In the genomic region with DNA sequence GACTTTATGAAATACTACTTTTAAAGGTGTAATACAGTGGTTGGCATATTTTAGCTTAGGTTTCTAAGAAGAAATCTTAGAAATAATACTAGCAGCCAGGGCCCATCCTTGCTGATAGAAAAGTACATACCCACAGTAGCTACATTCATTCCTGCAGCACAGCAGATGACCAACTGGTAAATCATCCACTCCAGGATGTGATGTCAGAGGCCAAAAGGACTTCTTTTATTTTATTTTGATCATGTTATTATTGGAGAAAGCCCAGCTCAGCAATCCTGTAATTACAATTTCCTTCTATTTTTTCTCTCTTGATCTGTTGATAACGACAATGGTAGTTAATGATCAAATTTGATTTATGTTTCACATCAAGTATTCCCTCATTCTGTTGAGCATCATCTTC, we compare ENCODE assay signal across 21 cellular contexts. TPM values are rescaled to one million over a fixed set of nuclear protein-coding genes. Genes with fewer than 3 reads are reported as not detected.
DNase-seq lines count a peak whose midpoint lies in the region; FAIRE-seq and TF ChIP-seq lines count a peak whose summit lies in the region.
"Had no signal": no experiment of that assay in that cellular context is flagged by ENCODE, and none has a peak within 500 bp of the region (broad histone marks: within the 10 kb centered on the region; RNA-seq: fewer than 3 reads in every experiment).

No MANE protein-coding gene starts in this region.

- H3K9me1 ChIP-seq in endothelial cell of umbilical vein (replicated peaks; ENCODE audit: control insufficient read depth, extremely low read depth, insufficient read depth, low read length), result no peaks in the 10 kb centered on the region

- CTCF ChIA-PET in endothelial cell of umbilical vein (lab: Charles Lee), result interaction anchor here (0.6 to 1.4 kb wide), 7 partner anchors 10 to 1580 kb away, joined by 3 to 5 read pairs (median 3); no protein-coding TSS in a partner anchor

- peak; percentile 73 for DNase-seq in EH (ENCODE audit: low read depth)
- DNase-seq in NCI-H226, result peak; percentile 44
- DNase-seq in endothelial cell of umbilical vein (ENCODE audit: low read depth, low spot score), result peak; percentile 80
- DNase-seq in lung microvascular endothelial cell (ENCODE audit: low read depth in 2 of 2), result peak; percentile 81 to 88
- DNase-seq in NCI-H446 treated with DMSO at 0.1 percent for 48 hours (lab: John Stamatoyannopoulos, UW), result no peak
- no peak for DNase-seq in OCI-M2 (lab: John Stamatoyannopoulos, UW; ENCODE audit: unreplicated experiment)
- no peak for DNase-seq in GM12891 (ENCODE audit: insufficient read length, low spot score)
- no peak for DNase-seq in trophoblast cell
- DNase-seq: activated CD4-positive, alpha-beta T cell treated with anti-CD3 and anti-CD28 coated beads, Interleukin-2, amount 10 ng/mL, durations not matched to agents 7 days and 5 days; activated naive CD4-positive, alpha-beta T cell treated with Interleukin-2 at 50 U/mL for 16 hours; Caco-2; effector CD4-positive, alpha-beta T cell; gastrocnemius medialis; NCI-H1105 treated with DMSO at 0.1 percent for 48 hours; NCI-H774; Peyer's patch; stimulated activated CD4-positive, alpha-beta T cell treated with anti-CD3 and anti-CD28 coated beads, Interleukin-4, amount 100 ng/mL, for 24 hours had no signal

- H3K4me2 ChIP-seq in endothelial cell of umbilical vein (ENCODE audit: insufficient read depth, low read length) (peak overlapping the region; percentile 63), trophoblast cell (ENCODE audit: low read length) (no peak overlapping the region)

- no peak overlapping the region for H2AFZ ChIP-seq in endothelial cell of umbilical vein (ENCODE audit: low read depth, low read length)
- no peak overlapping the region for H2AFZ ChIP-seq in trophoblast cell (ENCODE audit: insufficient read depth, low read length, poor library complexity)

- no peaks in the 10 kb centered on the region for H3K27me3 ChIP-seq in endothelial cell of umbilical vein (ENCODE audit: control insufficient read depth in 2 of 2, insufficient read depth in 2 of 2, low read length in 2 of 2)
- no peaks in the 10 kb centered on the region for H3K27me3 ChIP-seq in trophoblast cell (ENCODE audit: insufficient read depth, low read length)
- H3K27me3 ChIP-seq: breast epithelium, gastrocnemius medialis, Peyer's patch, suprapubic skin had no signal

- TF ChIP-seq CTCF in endothelial cell of umbilical vein (IDR thresholded peaks at IDR 0.05; ENCODE audit: extremely low read depth in 1 of 2, insufficient read depth in 1 of 2, low read depth in 1 of 2, low read length in 2 of 2), result no peak

- H3K9me3 ChIP-seq in endothelial cell of umbilical vein (replicated peaks; ENCODE audit: control insufficient read depth, insufficient read depth, low read length) (no peaks in the 10 kb centered on the region), trophoblast cell (ENCODE audit: insufficient read depth, low read depth, low read length) (no peaks in the 10 kb centered on the region)
- H3K9me3 ChIP-seq: breast epithelium, Caco-2, gastrocnemius medialis, Peyer's patch, suprapubic skin had no signal

- no TSS peak for BruUV-seq in endothelial cell of umbilical vein (replicated peaks; lab: Mats Ljungman, UMichigan)

- H2BK120ac ChIP-seq in trophoblast cell (ENCODE audit: insufficient read depth, low read length, poor library complexity), result no peak overlapping the region

- H3K79me1 ChIP-seq in trophoblast cell (ENCODE audit: low read length), result no peaks in the 10 kb centered on the region

- no peak for TF ChIP-seq POLR2A in endothelial cell of umbilical vein (IDR thresholded peaks at IDR 0.05; ENCODE audit: low read depth, low read length)
- TF ChIP-seq POLR2A in GM12891 (IDR thresholded peaks at IDR 0.05; ENCODE audit: low read depth, low read length), result no peak

- H4K12ac ChIP-seq in trophoblast cell (ENCODE audit: low read depth, low read length), result no peak overlapping the region

- WGBS in trophoblast cell (ENCODE audit: extremely low coverage, insufficient coverage, insufficient read length), result no CpG with 5 or more reads among the region's 1 CpG

- H3K4me1 ChIP-seq in endothelial cell of umbilical vein (ENCODE audit: control insufficient read depth, extremely low read depth, insufficient read depth, low read length), result peaks cover 55% of the 10 kb centered on the region
- H3K4me1 ChIP-seq in trophoblast cell (ENCODE audit: control insufficient read depth in 1 of 2, insufficient read depth in 2 of 2, low read length in 2 of 2), result no peaks in the 10 kb centered on the region
- H3K4me1 ChIP-seq: breast epithelium, Peyer's patch had no signal

- H3K14ac ChIP-seq in trophoblast cell (ENCODE audit: low read length), result no peak overlapping the region

- H3K79me2 ChIP-seq in endothelial cell of umbilical vein (ENCODE audit: control insufficient read depth, insufficient read depth, low read length) (no peaks in the 10 kb centered on the region), trophoblast cell (ENCODE audit: control insufficient read depth, insufficient read depth, low read length, poor library complexity) (no peaks in the 10 kb centered on the region)

- intact Hi-C loops in endothelial cell of umbilical vein (cut with micrococcal nuclease), result loop anchor here (5.0 to 10.0 kb wide), 3 partner anchors 282 to 447 kb away; partner anchors contain the start of gene PLEKHA3

- dilution Hi-C loops in endothelial cell of umbilical vein (cut with MboI; ENCODE audit: extremely low pct_ligation_motif_present, low sequenced_read_pairs), result no loop called here

- no peak overlapping the region for H3K18ac ChIP-seq in trophoblast cell (ENCODE audit: low read length)

- POLR2A ChIA-PET in endothelial cell of umbilical vein (lab: Charles Lee), result interaction anchor here (1.1 kb wide), 1 partner anchor 58 kb away, joined by 3 read pairs; no protein-coding TSS in a partner anchor

- no peak overlapping the region for H4K8ac ChIP-seq in trophoblast cell (ENCODE audit: low read depth, low read length)

- H3K27ac ChIP-seq in endothelial cell of umbilical vein (ENCODE audit: insufficient read depth, low read depth, low read length) (peak overlapping the region; percentile 12), trophoblast cell (ENCODE audit: low read depth, low read length) (no peak overlapping the region)
- H3K27ac ChIP-seq: breast epithelium, HL-60, Peyer's patch, suprapubic skin had no signal

- no peak overlapping the region for H2BK12ac ChIP-seq in trophoblast cell (ENCODE audit: low read length)

- H3K4me3 ChIP-seq in endothelial cell of umbilical vein (replicated peaks in 1 of 3; ENCODE audit: insufficient read depth in 1 of 3, low read depth in 1 of 3, low read length in 3 of 3) (no peak overlapping the region), trophoblast cell (ENCODE audit: low read depth, low read length) (no peak overlapping the region)
- H3K4me3 ChIP-seq: breast epithelium, gastrocnemius medialis, K562, Peyer's patch, suprapubic skin had no signal

- H2AK5ac ChIP-seq in trophoblast cell (ENCODE audit: low read length), result no peak overlapping the region

- no peak overlapping the region for H2BK5ac ChIP-seq in trophoblast cell (ENCODE audit: low read depth, low read length, poor library complexity)

- no peaks in the 10 kb centered on the region for H4K20me1 ChIP-seq in endothelial cell of umbilical vein (replicated peaks; ENCODE audit: control insufficient read depth, extremely low read depth, insufficient read depth, low read length)

- no peak overlapping the region for H3K4ac ChIP-seq in trophoblast cell (ENCODE audit: low read depth, low read length)

- no peak overlapping the region for H3K23ac ChIP-seq in trophoblast cell (ENCODE audit: low read length)

- H3K9ac ChIP-seq in endothelial cell of umbilical vein (replicated peaks; ENCODE audit: extremely low read depth, insufficient read depth, low read length), result no peak overlapping the region
- no peak overlapping the region for H3K9ac ChIP-seq in trophoblast cell (ENCODE audit: low read length)

- FAIRE-seq in endothelial cell of umbilical vein (lab: Jason Lieb, UNC) (peak; percentile 82), GM12891 (lab: Jason Lieb, UNC) (no peak)

- H4K91ac ChIP-seq in trophoblast cell (ENCODE audit: low read depth, low read length), result no peak overlapping the region

- no peaks in the 10 kb centered on the region for H3K36me3 ChIP-seq in endothelial cell of umbilical vein (ENCODE audit: control insufficient read depth in 2 of 2, extremely low read depth in 1 of 2, insufficient read depth in 2 of 2, low read length in 2 of 2)
- no peaks in the 10 kb centered on the region for H3K36me3 ChIP-seq in trophoblast cell (ENCODE audit: control insufficient read depth in 1 of 2, insufficient read depth in 2 of 2, low read length in 2 of 2)
- H3K36me3 ChIP-seq: breast epithelium, gastrocnemius medialis, Peyer's patch, suprapubic skin had no signal

TF ChIP-seq in endothelial cell of umbilical vein, 7 proteins besides CTCF, POLR2A, EP300 and RAD21 (continues in another document):
- TF ChIP-seq EZH2 (IDR thresholded peaks at IDR 0.05; ENCODE audit: borderline replicate concordance, low read depth, low read length, severe bottlenecking), result no peak
- peak; percentile 50 for TF ChIP-seq POLR2AphosphoS5 (IDR thresholded peaks at IDR 0.05; ENCODE audit: insufficient read depth, low read depth, low read length)
- peak; percentile 78 for TF ChIP-seq FOS (IDR thresholded peaks at IDR 0.05; ENCODE audit: borderline replicate concordance, insufficient read depth, low read length)

TF ChIP-seq in GM12891, 5 proteins besides CTCF, POLR2A, EP300 and RAD21:
- no peak for TF ChIP-seq PAX5 (IDR thresholded peaks at IDR 0.05; ENCODE audit: insufficient read depth, low read length, severe bottlenecking)
- TF ChIP-seq POU2F2 (IDR thresholded peaks at IDR 0.05; ENCODE audit: low read depth, low read length), result no peak

RNA-seq across cellular contexts. Expression of gene TTN, which starts 18.0 kb away (rescaled TPM):
- total RNA-seq in endothelial cell of umbilical vein (0.44 and 0.49 TPM in 2 replicates), lung microvascular endothelial cell (0.60 and 1.3 TPM in 2 replicates)
- 0.10 and 0.11 TPM in 2 replicates for polyA plus RNA-seq in endothelial cell of umbilical vein
- polyA plus RNA-seq in endothelial cell of umbilical vein (2011; cell fraction: cytosol; rRNA removed), result 0.03 and 0.06 TPM in 2 replicates
- 0.36 and 0.38 TPM in 2 replicates for polyA plus RNA-seq in endothelial cell of umbilical vein (2011; cell fraction: nucleus; rRNA removed)
- polyA plus RNA-seq in endothelial cell of umbilical vein (2012), result 0.52 and 1.4 TPM in 2 replicates
- polyA minus RNA-seq in endothelial cell of umbilical vein, result 0.40 and 2.0 TPM in 2 replicates
- not detected for polyA minus RNA-seq in endothelial cell of umbilical vein (2011; cell fraction: cytosol; rRNA and poly(A)+ RNA removed)
- polyA minus RNA-seq in endothelial cell of umbilical vein (2011; cell fraction: nucleus; rRNA and poly(A)+ RNA removed), result 0.48 and 1.6 TPM in 2 replicates
- 1.0 TPM for polyA plus RNA-seq in GM12891 (2012; ENCODE audit: low read depth, missing spikeins)
- 0.07 and 0.12 TPM in 2 replicates for polyA plus RNA-seq in trophoblast cell (2013)

Comparison
In these comparisons a context has a peak if more than half of its experiments do, and no peak if none do; other contexts are left out.
1. DNase-seq: peak in EH (single experiment), NCI-H226 (single experiment), endothelial cell of umbilical vein (single experiment) and lung microvascular endothelial cell (2 of 2); none in NCI-H446 treated with DMSO at 0.1 percent for 48 hours (single experiment), OCI-M2 (single experiment), GM12891 (single experiment) and trophoblast cell (0 of 2).